Comparison of ENCODE assay signal across 1 cellular context in genomic region chr1:111450185-111450584, GRCh38.
TF ChIP-seq lines count a peak whose summit lies in the region.

No MANE protein-coding gene starts in this region.

TF ChIP-seq in HepG2, 621 proteins besides CTCF, POLR2A, EP300 and RAD21:
- TF ChIP-seq EED (CRISPR knock-in tag; IDR thresholded peaks at IDR 0.05) (no peak), ZNF383 (CRISPR knock-in tag; IDR thresholded peaks at IDR 0.05; ENCODE audit: borderline replicate concordance) (no peak), ATF1 (CRISPR knock-in tag; IDR thresholded peaks at IDR 0.05) (no peak), ZSCAN29 (CRISPR knock-in tag; conservative IDR thresholded peaks at IDR 0.05) (no peak), CCDC6 (CRISPR knock-in tag; IDR thresholded peaks at IDR 0.05) (no peak), MTA1 (CRISPR knock-in tag; IDR thresholded peaks at IDR 0.05; ENCODE audit: borderline replicate concordance) (no peak), MIER2 (CRISPR knock-in tag; IDR thresholded peaks at IDR 0.05) (no peak), HIC2 (CRISPR knock-in tag; IDR thresholded peaks at IDR 0.05; ENCODE audit: low read depth) (no peak), ZNF296 (CRISPR knock-in tag; conservative IDR thresholded peaks at IDR 0.05) (no peak), CEBPG (CRISPR knock-in tag; IDR thresholded peaks at IDR 0.05) (no peak), BCLAF1 (IDR thresholded peaks at IDR 0.05) (no peak), PRMT3 (CRISPR knock-in tag; IDR thresholded peaks at IDR 0.05; ENCODE audit: borderline replicate concordance, low read depth) (no peak)
